ENCODE assay signal across 11 cellular contexts in the genomic region with DNA sequence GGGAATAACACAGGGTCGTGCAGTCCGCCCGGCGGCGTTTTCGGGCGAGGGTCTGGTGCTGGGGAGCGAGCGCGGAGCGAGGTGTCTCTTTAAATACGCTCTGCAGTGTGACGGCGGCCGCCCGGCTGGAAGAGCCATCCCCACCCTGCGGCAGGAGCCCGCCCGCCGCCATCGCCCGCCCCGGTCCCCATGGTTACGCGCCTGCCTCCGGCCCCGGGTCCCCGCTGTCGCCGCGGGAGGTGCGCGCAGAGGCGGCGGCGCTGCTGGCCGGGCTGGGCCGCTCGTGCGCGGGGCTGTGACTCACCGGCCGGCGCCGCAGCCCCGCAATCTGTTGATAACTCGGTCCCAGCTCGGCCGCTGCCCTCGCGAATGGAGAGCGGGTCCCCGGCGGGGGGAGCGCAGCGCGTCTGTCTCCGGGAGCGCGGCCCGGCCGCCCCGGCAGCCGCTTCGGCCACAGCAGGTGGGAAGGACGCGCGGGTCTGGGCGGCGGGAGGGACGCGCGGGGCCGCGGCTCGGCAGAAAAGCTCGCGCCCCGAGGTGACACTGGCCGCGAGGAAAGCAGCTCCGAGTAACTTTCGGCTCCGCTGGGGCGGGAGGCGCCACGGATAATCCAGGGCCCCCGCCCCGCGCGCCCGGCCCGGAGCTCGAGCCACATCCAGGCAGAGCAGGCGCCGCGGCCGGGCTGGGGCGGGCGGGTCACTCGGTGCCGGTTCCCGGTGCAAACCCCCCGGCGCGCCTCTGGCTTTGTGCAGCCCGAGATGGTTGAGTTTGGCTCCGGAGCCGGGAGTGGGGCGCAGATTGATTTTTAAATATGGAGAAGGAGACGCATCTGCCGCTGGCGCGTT. TPM values are rescaled to one million over a fixed set of nuclear protein-coding genes. Genes with fewer than 3 reads are reported as not detected.
DNase-seq lines count a peak whose midpoint lies in the region; ATAC-seq and TF ChIP-seq lines count a peak whose summit lies in the region.
"Had no signal": no experiment of that assay in that cellular context is flagged by ENCODE, and none has a peak within 500 bp of the region (broad histone marks: within the 10 kb centered on the region; RNA-seq: fewer than 3 reads in every experiment).

A gene with protein sequence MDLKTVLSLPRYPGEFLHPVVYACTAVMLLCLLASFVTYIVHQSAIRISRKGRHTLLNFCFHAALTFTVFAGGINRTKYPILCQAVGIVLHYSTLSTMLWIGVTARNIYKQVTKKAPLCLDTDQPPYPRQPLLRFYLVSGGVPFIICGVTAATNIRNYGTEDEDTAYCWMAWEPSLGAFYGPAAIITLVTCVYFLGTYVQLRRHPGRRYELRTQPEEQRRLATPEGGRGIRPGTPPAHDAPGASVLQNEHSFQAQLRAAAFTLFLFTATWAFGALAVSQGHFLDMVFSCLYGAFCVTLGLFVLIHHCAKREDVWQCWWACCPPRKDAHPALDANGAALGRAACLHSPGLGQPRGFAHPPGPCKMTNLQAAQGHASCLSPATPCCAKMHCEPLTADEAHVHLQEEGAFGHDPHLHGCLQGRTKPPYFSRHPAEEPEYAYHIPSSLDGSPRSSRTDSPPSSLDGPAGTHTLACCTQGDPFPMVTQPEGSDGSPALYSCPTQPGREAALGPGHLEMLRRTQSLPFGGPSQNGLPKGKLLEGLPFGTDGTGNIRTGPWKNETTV (plus strand): TSS at position 246 of the 845 bp plus-strand sequence. CDS start 986 bp downstream, outside the sequence.

- H3K27ac ChIP-seq in hepatocyte, result no peak within 1 kb of the TSS
- no peak within 1 kb of the TSS for H3K27ac ChIP-seq in parathyroid adenoma
- H3K27ac ChIP-seq: 22Rv1 had no signal

- no peaks in the 10 kb centered on the region for H3K79me2 ChIP-seq in hepatocyte
- no peaks in the 10 kb centered on the region for H3K79me2 ChIP-seq in parathyroid adenoma

- no peak for ATAC-seq in GM21717 (IDR thresholded peaks at IDR 0.05; ENCODE audit: unreplicated experiment)
- no peak for ATAC-seq in HG03460 (IDR thresholded peaks at IDR 0.05; ENCODE audit: unreplicated experiment)
- ATAC-seq in HG02798 (IDR thresholded peaks at IDR 0.05; ENCODE audit: poor library complexity, unreplicated experiment), result no peak

- DNase-seq in DMS 273 (lab: John Stamatoyannopoulos, UW; ENCODE audit: unreplicated experiment), result peak; percentile 33
- no peak for DNase-seq in DMS 273 treated with DMSO at 0.1 percent for 48 hours (lab: John Stamatoyannopoulos, UW)
- DNase-seq in NCI-H748 (lab: John Stamatoyannopoulos, UW; ENCODE audit: unreplicated experiment), result peak; percentile 66
- DNase-seq in hepatocyte (ENCODE audit: low spot score), result peak; percentile 61

- no peak within 1 kb of the TSS for H3K9ac ChIP-seq in parathyroid adenoma

- H3K36me3 ChIP-seq in hepatocyte (replicated peaks; ENCODE audit: insufficient read depth, low read depth), result no peaks in the 10 kb centered on the region
- no peaks in the 10 kb centered on the region for H3K36me3 ChIP-seq in parathyroid adenoma (ENCODE audit: control insufficient read depth, insufficient read depth, low read length)

- WGBS in hepatocyte (ENCODE audit: low lambda C conversion rate, missing lambda C conversion rate), result 3% methylated on average over 87 of the region's 114 CpGs

- no peaks in the 10 kb centered on the region for H3K9me2 ChIP-seq in hepatocyte (replicated peaks; ENCODE audit: insufficient read depth)

- TF ChIP-seq CTCF in hepatocyte (IDR thresholded peaks at IDR 0.05; ENCODE audit: poor library complexity) (no peak), parathyroid adenoma (IDR thresholded peaks at IDR 0.05) (no peak)

- H2AFZ ChIP-seq in hepatocyte, result no peak within 1 kb of the TSS
- H2AFZ ChIP-seq in parathyroid adenoma, result peak within 1 kb of the TSS; percentile 58

- H4K20me1 ChIP-seq in hepatocyte (ENCODE audit: insufficient read depth, poor library complexity, severe bottlenecking), result no peaks in the 10 kb centered on the region

- H3K4me3 ChIP-seq in hepatocyte, result no peak within 1 kb of the TSS
- H3K4me3 ChIP-seq in parathyroid adenoma (ENCODE audit: low read depth, low read length), result no peak within 1 kb of the TSS

- peaks cover 50% of the 10 kb centered on the region for H3K27me3 ChIP-seq in hepatocyte
- H3K27me3 ChIP-seq in parathyroid adenoma (ENCODE audit: control insufficient read depth, insufficient read depth, low read length), result peaks cover 8% of the 10 kb centered on the region

- H3K9me3 ChIP-seq in hepatocyte (ENCODE audit: low read depth), result no peaks in the 10 kb centered on the region
- no peaks in the 10 kb centered on the region for H3K9me3 ChIP-seq in parathyroid adenoma (ENCODE audit: control insufficient read depth, low read length)

- no peaks in the 10 kb centered on the region for H3K4me1 ChIP-seq in hepatocyte (ENCODE audit: insufficient read depth)
- H3K4me1 ChIP-seq in parathyroid adenoma, result no peaks in the 10 kb centered on the region

- H3K4me2 ChIP-seq in hepatocyte (peak within 1 kb of the TSS; percentile 89), parathyroid adenoma (ENCODE audit: low read length) (peak within 1 kb of the TSS; percentile 38)

RNA-seq across cellular contexts. Expression of the gene that starts here (rescaled TPM):
- total RNA-seq in hepatocyte, result 0.47 TPM in 1 of 2 replicates, not detected in the other
- not detected in 2 replicates for polyA plus RNA-seq in hepatocyte
- total RNA-seq: glomerular endothelial cell, pulmonary artery endothelial cell had no signal

Comparison
In these comparisons a context has a peak if more than half of its experiments do, and no peak if none do; other contexts are left out.
1. Peak in DNase-seq and H3K4me2 ChIP-seq in hepatocyte; RNA of the gene not detected or under 1 TPM.